ENCODE assay signal across 13 cellular contexts in the genomic region with DNA sequence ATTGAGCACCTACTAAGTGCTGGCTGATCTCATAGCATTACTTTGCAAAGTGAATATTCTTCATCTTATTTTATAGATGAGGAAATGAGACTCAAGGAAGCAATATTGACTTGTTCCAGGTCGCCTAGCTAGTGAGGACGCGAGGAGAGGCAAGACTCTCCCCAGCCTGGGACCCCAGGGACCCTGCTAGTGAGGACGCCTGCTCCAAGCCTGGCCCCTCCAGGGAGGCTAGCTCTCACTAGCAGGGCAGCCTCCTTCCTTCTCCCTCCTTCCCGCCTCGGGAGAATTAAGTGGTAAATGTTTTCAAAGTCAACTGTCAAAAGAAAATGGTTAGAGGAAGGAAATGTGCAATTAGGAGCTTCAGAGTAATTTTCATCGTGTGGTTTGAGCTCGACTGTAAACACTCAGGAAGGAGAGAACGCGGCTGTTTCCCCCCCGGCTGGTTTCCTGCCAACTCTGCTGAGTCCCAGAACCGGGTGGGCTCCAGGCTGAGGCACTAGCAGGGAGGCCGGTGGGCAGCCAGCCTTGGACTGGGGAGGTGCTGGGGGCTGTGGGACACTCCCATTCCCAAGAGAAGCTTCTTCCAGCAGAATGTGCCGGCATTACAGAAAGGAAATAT. TPM values are rescaled to one million over a fixed set of nuclear protein-coding genes. Genes with fewer than 3 reads are reported as not detected.
DNase-seq lines count a peak whose midpoint lies in the region; ATAC-seq and TF ChIP-seq lines count a peak whose summit lies in the region.
"Had no signal": no experiment of that assay in that cellular context is flagged by ENCODE, and none has a peak within 500 bp of the region (broad histone marks: within the 10 kb centered on the region; RNA-seq: fewer than 3 reads in every experiment).

No MANE protein-coding gene starts in this region.

- H3K4me3 Mint-ChIP-seq in CD4-positive, alpha-beta memory T cell = peak overlapping the region; percentile 46 to 86 (median 78)
- H3K4me3 Mint-ChIP-seq in activated B cell treated with CpG ODN at 0.5 μM for 24 hours (peak overlapping the region; percentile 32), memory B cell (peak overlapping the region; percentile 1)

- peaks cover 33% of the 10 kb centered on the region for H3K4me1 ChIP-seq in CD4-positive, alpha-beta memory T cell (ENCODE audit: insufficient read depth, low read length)
- H3K4me1 ChIP-seq: uterus had no signal

- H3K4me1 Mint-ChIP-seq in CD4-positive, alpha-beta memory T cell = peaks cover 21 to 44% (median 34%) of the 10 kb centered on the region in 4 donors
- peaks cover 27% of the 10 kb centered on the region for H3K4me1 Mint-ChIP-seq in activated B cell treated with CpG ODN at 0.5 μM for 24 hours
- peaks cover 22% of the 10 kb centered on the region for H3K4me1 Mint-ChIP-seq in memory B cell

- H3K9me3 ChIP-seq in CD4-positive, alpha-beta memory T cell (ENCODE audit: control insufficient read depth in 1 of 2, low read length in 2 of 2) = no peaks in the 10 kb centered on the region
- H3K9me3 ChIP-seq: uterus had no signal

- TF ChIP-seq CTCF in activated B cell treated with CpG ODN at 0.5 μM for 24 hours (IDR thresholded peaks at IDR 0.05) = no peak

- H3K27ac Mint-ChIP-seq in CD4-positive, alpha-beta memory T cell = peak overlapping the region; percentile 57 to 92 (median 84)
- peak overlapping the region; percentile 58 for H3K27ac Mint-ChIP-seq in activated B cell treated with CpG ODN at 0.5 μM for 24 hours
- peak overlapping the region; percentile 13 for H3K27ac Mint-ChIP-seq in memory B cell

- no peaks in the 10 kb centered on the region for H3K36me3 ChIP-seq in CD4-positive, alpha-beta memory T cell (ENCODE audit: insufficient read depth, low read length)
- H3K36me3 ChIP-seq: uterus had no signal

- no peak overlapping the region for H3K27ac ChIP-seq in CD4-positive, alpha-beta memory T cell (ENCODE audit: low read depth, low read length)
- H3K27ac ChIP-seq: uterus had no signal

- H3K27me3 Mint-ChIP-seq in CD4-positive, alpha-beta memory T cell = no peaks in the 10 kb centered on the region
- H3K27me3 Mint-ChIP-seq in activated B cell treated with CpG ODN at 0.5 μM for 24 hours (no peaks in the 10 kb centered on the region), memory B cell (no peaks in the 10 kb centered on the region)

- POLR2A ChIA-PET in CD4-positive, alpha-beta memory T cell (lab: Charles Lee; ENCODE audit: partially characterized antibody) = interaction anchor here (0.7 to 1.5 kb wide), 4 partner anchors 13 to 22 kb away, joined by 3 to 13 read pairs (median 4); no protein-coding TSS in a partner anchor
- POLR2A ChIA-PET in activated B cell treated with CpG ODN at 0.5 μM for 24 hours (lab: Charles Lee) = interaction anchor here (0.6 to 2.2 kb wide), 2 partner anchors 14 to 331 kb away, joined by 4 to 15 read pairs; no protein-coding TSS in a partner anchor

- peaks cover 0 to 2% (median 0%) of the 10 kb centered on the region in 8 donors for H3K9me3 Mint-ChIP-seq in CD4-positive, alpha-beta memory T cell
- H3K9me3 Mint-ChIP-seq in activated B cell treated with CpG ODN at 0.5 μM for 24 hours = no peaks in the 10 kb centered on the region
- no peaks in the 10 kb centered on the region for H3K9me3 Mint-ChIP-seq in memory B cell

- CTCF ChIA-PET in CD4-positive, alpha-beta memory T cell (lab: Charles Lee; ENCODE audit: partially characterized antibody) = interaction anchor here (1.0 to 1.4 kb wide), 2 partner anchors 9 to 359 kb away, joined by 3 to 6 read pairs; no protein-coding TSS in a partner anchor
- CTCF ChIA-PET in activated B cell treated with CpG ODN at 0.5 μM for 24 hours (lab: Charles Lee) = interaction anchor here (1.0 kb wide), 1 partner anchor 19 kb away, joined by 3 read pairs; no protein-coding TSS in a partner anchor

- H3K36me3 Mint-ChIP-seq in CD4-positive, alpha-beta memory T cell = no peaks in the 10 kb centered on the region
- H3K36me3 Mint-ChIP-seq in activated B cell treated with CpG ODN at 0.5 μM for 24 hours (ENCODE audit: low read depth) = no peaks in the 10 kb centered on the region
- H3K36me3 Mint-ChIP-seq in memory B cell = no peaks in the 10 kb centered on the region

- DNase-seq in CD4-positive, alpha-beta memory T cell = peak in 3 of 5 donors; percentile 21 to 33 (median 22)
- DNase-seq in M059J (ENCODE audit: low read depth) (peak; percentile 45), activated B cell treated with CpG ODN at 0.5 μM for 24 hours (no peak), memory B cell (ENCODE audit: low spot score in 2 of 2) (no peak), GM19238 (ENCODE audit: insufficient read length, low spot score) (no peak), pons (ENCODE audit: low spot score) (no peak), DMS 273 treated with DMSO at 0.1 percent for 48 hours (lab: John Stamatoyannopoulos, UW) (no peak)
- DNase-seq: anterior cingulate cortex, DMS153, NCI-H187 treated with DMSO at 0.1 percent for 48 hours, uterus had no signal

- ATAC-seq in activated B cell treated with CpG ODN at 0.5 μM for 24 hours (ENCODE audit: low read depth) (peak; percentile 18), memory B cell (ENCODE audit: low read depth) (peak; percentile 53), esophagus mucosa (no peak)

- intact Hi-C loops in CD4-positive, alpha-beta memory T cell (cut with micrococcal nuclease) = no loop called here
- intact Hi-C loops in activated B cell treated with CpG ODN at 0.5 μM for 24 hours (cut with micrococcal nuclease) = loop anchor here (1.0 kb wide), 1 partner anchor 14 kb away; no protein-coding TSS in a partner anchor

- H3K27me3 ChIP-seq in CD4-positive, alpha-beta memory T cell (ENCODE audit: insufficient read depth, low read length) = no peaks in the 10 kb centered on the region
- H3K27me3 ChIP-seq: uterus had no signal

- peak overlapping the region in 1 of 2 donors; percentile 25 for H3K4me3 ChIP-seq in CD4-positive, alpha-beta memory T cell (ENCODE audit: low read length in 2 of 2)
- H3K4me3 ChIP-seq: uterus had no signal

RNA-seq across cellular contexts. Expression of a gene that starts 17.9 kb away (rescaled TPM):
- total RNA-seq in CD4-positive, alpha-beta memory T cell = not detected
- not detected for polyA plus RNA-seq in CD4-positive, alpha-beta memory T cell
- total RNA-seq in M059J (2014; rRNA removed; shearing (Covaris generic)) = 2.7 TPM in 2 replicates
- total RNA-seq in activated B cell treated with CpG ODN at 0.5 μM for 24 hours = 0.62 TPM in 1 of 2 replicates, not detected in the other
- total RNA-seq in esophagus mucosa = 4.7 TPM
- total RNA-seq: T-helper 1 cell treated with Interleukin-12 subunit alpha and Interleukin-12 subunit beta and Interleukin-4 antibody, amounts not matched to agents 30 ng/mL and 1 ng/mL, for 36 hours had no signal

Comparison
In these comparisons a context has a peak if more than half of its experiments do, and no peak if none do; other contexts are left out.
1. DNase-seq: peak in CD4-positive, alpha-beta memory T cell (3 of 5) and M059J (single experiment); none in activated B cell treated with CpG ODN at 0.5 μM for 24 hours (single experiment), memory B cell (0 of 2), GM19238 (single experiment), pons (single experiment) and DMS 273 treated with DMSO at 0.1 percent for 48 hours (single experiment).
2. H3K27ac Mint-ChIP-seq: peak in every context shown above with its lines; median percentile 84 in CD4-positive, alpha-beta memory T cell; 58 in activated B cell treated with CpG ODN at 0.5 μM for 24 hours; 13 in memory B cell.
3. H3K4me3 Mint-ChIP-seq: peak in every context shown above with its lines; median percentile 78 in CD4-positive, alpha-beta memory T cell; 32 in activated B cell treated with CpG ODN at 0.5 μM for 24 hours; 1 in memory B cell.